1 cellular context compared by ENCODE assay signal in genomic region chr1:8661185-8662110, GRCh38.
TF ChIP-seq lines count a peak whose summit lies in the region.

No MANE protein-coding gene starts in this region.

TF ChIP-seq in GM12878, 131 proteins besides CTCF, POLR2A, EP300 and RAD21 (continued from another document and continues in another):
- TF ChIP-seq ZBTB40 (IDR thresholded peaks at IDR 0.05; ENCODE audit: borderline replicate concordance) (no peak), MEF2A (IDR thresholded peaks at IDR 0.05; ENCODE audit: insufficient read depth, low read depth, low read length) (no peak), PML (IDR thresholded peaks at IDR 0.05; ENCODE audit: low read length) (no peak), BMI1 (IDR thresholded peaks at IDR 0.05; ENCODE audit: borderline replicate concordance) (no peak), POU2F2 (IDR thresholded peaks at IDR 0.05; ENCODE audit: borderline replicate concordance, low read depth, low read length) (no peak), SKIL (IDR thresholded peaks at IDR 0.05; ENCODE audit: low read depth, poor library complexity, severe bottlenecking) (no peak), WRNIP1 (IDR thresholded peaks at IDR 0.05; ENCODE audit: borderline replicate concordance, low read depth, low read length) (no peak), E2F4 (IDR thresholded peaks at IDR 0.05; ENCODE audit: low read depth, low read length) (no peak), CREM (IDR thresholded peaks at IDR 0.05; ENCODE audit: low read depth) (no peak; the same call in 1 of the 2 replicates), ETV6 (conservative IDR thresholded peaks at IDR 0.05 in 1 of 2, IDR thresholded peaks at IDR 0.05 in 1 of 2; ENCODE audit: borderline replicate concordance in 1 of 2, low read depth in 1 of 2) (no peak), EED (IDR thresholded peaks at IDR 0.05; ENCODE audit: low read depth) (no peak), SUPT20H (IDR thresholded peaks at IDR 0.05; ENCODE audit: borderline replicate concordance, control insufficient read depth, low read depth, low read length) (no peak), NR2F1 (conservative IDR thresholded peaks at IDR 0.05) (no peak), BACH1 (IDR thresholded peaks at IDR 0.05; ENCODE audit: borderline replicate concordance) (no peak), SREBF1 (IDR thresholded peaks at IDR 0.05; ENCODE audit: low read length) (no peak), E4F1 (IDR thresholded peaks at IDR 0.05; ENCODE audit: borderline replicate concordance, partially characterized antibody) (no peak), TBL1XR1 (IDR thresholded peaks at IDR 0.05; ENCODE audit: low read depth, low read length) (no peak), MXI1 (IDR thresholded peaks at IDR 0.05; ENCODE audit: low read depth, low read length) (no peak), SMARCA5 (IDR thresholded peaks at IDR 0.05) (no peak), RB1 (IDR thresholded peaks at IDR 0.05; ENCODE audit: borderline replicate concordance) (no peak), CEBPB (IDR thresholded peaks at IDR 0.05; ENCODE audit: borderline replicate concordance in 1 of 2, low read depth in 2 of 2, low read length in 2 of 2) (no peak), REST (IDR thresholded peaks at IDR 0.05; ENCODE audit: low read depth, low read length) (no peak), ZNF384 (IDR thresholded peaks at IDR 0.05; ENCODE audit: borderline replicate concordance, low read depth, low read length) (no peak), PBX3 (IDR thresholded peaks at IDR 0.05; ENCODE audit: insufficient replicate concordance, low read depth, low read length) (no peak), ASH2L (IDR thresholded peaks at IDR 0.05; ENCODE audit: borderline replicate concordance, low read depth) (no peak), CBX3 (IDR thresholded peaks at IDR 0.05; ENCODE audit: borderline replicate concordance, low read depth) (no peak), HDAC6 (IDR thresholded peaks at IDR 0.05; ENCODE audit: unreplicated experiment) (no peak), ZNF274 (IDR thresholded peaks at IDR 0.05; ENCODE audit: insufficient read depth, insufficient read length) (no peak), BRCA1 (IDR thresholded peaks at IDR 0.05; ENCODE audit: low read depth, low read length) (no peak), RCOR1 (conservative IDR thresholded peaks at IDR 0.05; ENCODE audit: low read depth, low read length) (no peak), DPF2 (IDR thresholded peaks at IDR 0.05) (0 out of 2 replicates have a peak, but pooled peaks have one; percentile 8), ZNF207 (IDR thresholded peaks at IDR 0.05; ENCODE audit: borderline replicate concordance) (0 out of 2 replicates have a peak, but pooled peaks have one; percentile 28), TARDBP (IDR thresholded peaks at IDR 0.05; ENCODE audit: borderline replicate concordance) (no peak)
- TF ChIP-seq, protein P1, sequence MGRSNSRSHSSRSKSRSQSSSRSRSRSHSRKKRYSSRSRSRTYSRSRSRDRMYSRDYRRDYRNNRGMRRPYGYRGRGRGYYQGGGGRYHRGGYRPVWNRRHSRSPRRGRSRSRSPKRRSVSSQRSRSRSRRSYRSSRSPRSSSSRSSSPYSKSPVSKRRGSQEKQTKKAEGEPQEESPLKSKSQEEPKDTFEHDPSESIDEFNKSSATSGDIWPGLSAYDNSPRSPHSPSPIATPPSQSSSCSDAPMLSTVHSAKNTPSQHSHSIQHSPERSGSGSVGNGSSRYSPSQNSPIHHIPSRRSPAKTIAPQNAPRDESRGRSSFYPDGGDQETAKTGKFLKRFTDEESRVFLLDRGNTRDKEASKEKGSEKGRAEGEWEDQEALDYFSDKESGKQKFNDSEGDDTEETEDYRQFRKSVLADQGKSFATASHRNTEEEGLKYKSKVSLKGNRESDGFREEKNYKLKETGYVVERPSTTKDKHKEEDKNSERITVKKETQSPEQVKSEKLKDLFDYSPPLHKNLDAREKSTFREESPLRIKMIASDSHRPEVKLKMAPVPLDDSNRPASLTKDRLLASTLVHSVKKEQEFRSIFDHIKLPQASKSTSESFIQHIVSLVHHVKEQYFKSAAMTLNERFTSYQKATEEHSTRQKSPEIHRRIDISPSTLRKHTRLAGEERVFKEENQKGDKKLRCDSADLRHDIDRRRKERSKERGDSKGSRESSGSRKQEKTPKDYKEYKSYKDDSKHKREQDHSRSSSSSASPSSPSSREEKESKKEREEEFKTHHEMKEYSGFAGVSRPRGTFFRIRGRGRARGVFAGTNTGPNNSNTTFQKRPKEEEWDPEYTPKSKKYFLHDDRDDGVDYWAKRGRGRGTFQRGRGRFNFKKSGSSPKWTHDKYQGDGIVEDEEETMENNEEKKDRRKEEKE (IDR thresholded peaks at IDR 0.05) = no peak
- TF ChIP-seq, protein P2, sequence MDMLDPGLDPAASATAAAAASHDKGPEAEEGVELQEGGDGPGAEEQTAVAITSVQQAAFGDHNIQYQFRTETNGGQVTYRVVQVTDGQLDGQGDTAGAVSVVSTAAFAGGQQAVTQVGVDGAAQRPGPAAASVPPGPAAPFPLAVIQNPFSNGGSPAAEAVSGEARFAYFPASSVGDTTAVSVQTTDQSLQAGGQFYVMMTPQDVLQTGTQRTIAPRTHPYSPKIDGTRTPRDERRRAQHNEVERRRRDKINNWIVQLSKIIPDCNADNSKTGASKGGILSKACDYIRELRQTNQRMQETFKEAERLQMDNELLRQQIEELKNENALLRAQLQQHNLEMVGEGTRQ (IDR thresholded peaks at IDR 0.05; ENCODE audit: borderline replicate concordance, low read depth, low read length) = no peak
- TF ChIP-seq, protein P3, sequence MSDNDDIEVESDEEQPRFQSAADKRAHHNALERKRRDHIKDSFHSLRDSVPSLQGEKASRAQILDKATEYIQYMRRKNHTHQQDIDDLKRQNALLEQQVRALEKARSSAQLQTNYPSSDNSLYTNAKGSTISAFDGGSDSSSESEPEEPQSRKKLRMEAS (IDR thresholded peaks at IDR 0.05; ENCODE audit: low read depth, low read length) = no peak
- TF ChIP-seq, protein P4, sequence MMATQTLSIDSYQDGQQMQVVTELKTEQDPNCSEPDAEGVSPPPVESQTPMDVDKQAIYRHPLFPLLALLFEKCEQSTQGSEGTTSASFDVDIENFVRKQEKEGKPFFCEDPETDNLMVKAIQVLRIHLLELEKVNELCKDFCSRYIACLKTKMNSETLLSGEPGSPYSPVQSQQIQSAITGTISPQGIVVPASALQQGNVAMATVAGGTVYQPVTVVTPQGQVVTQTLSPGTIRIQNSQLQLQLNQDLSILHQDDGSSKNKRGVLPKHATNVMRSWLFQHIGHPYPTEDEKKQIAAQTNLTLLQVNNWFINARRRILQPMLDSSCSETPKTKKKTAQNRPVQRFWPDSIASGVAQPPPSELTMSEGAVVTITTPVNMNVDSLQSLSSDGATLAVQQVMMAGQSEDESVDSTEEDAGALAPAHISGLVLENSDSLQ (IDR thresholded peaks at IDR 0.05) = no peak
- TF ChIP-seq, protein P5, sequence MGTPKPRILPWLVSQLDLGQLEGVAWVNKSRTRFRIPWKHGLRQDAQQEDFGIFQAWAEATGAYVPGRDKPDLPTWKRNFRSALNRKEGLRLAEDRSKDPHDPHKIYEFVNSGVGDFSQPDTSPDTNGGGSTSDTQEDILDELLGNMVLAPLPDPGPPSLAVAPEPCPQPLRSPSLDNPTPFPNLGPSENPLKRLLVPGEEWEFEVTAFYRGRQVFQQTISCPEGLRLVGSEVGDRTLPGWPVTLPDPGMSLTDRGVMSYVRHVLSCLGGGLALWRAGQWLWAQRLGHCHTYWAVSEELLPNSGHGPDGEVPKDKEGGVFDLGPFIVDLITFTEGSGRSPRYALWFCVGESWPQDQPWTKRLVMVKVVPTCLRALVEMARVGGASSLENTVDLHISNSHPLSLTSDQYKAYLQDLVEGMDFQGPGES (IDR thresholded peaks at IDR 0.05) = no peak
